In the genomic region with DNA sequence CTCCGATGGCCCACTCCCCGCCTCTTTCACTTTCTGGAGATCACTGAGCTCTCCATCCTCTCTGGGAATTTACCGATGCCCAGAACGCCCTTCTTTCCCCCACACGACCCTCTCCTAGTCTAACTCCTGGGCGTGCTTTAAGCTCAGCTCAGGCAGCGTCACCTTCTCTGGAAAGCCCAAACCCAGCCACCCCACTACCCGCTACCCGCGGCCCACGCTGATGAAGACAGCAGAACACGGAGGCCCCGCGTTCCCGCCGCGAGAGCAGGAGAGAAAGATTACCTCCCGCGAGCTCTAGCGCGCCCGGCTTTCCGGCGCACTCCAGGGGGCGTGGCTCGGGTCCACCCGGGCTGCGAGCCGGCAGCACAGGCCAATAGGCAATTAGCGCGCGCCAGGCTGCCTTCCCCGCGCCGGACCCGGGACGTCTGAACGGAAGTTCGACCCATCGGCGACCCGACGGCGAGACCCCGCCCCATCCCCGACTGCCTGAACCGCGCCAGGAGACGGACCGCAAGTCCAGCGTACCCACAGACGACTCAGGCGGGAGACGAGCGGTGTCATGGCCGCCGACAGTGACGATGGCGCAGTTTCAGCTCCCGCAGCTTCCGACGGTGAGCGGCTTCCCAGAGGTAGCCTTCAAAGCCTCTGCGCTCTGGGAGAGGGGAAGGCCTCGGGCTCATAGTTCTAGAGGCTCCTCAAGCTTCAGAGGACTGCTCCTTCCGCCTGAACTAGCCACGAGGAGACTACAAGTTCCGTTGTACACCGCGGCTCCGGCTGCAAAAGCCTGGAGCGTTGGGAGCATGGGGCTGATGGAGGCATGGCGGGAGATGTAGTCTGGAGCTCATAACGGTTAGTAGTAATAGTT, we compare ENCODE assay signal across 1 cellular context.
TF ChIP-seq lines count a peak whose summit lies in the region.

A gene (minus strand): TSS at position 747 of the 865 bp plus-strand sequence. CDS start 5,935 bp downstream, outside the sequence.
A gene (plus strand): TSS at position 477 of the 865 bp plus-strand sequence. CDS start 83 bp downstream, at position 560.

TF ChIP-seq in HEK293, 187 proteins besides CTCF, POLR2A, EP300 and RAD21 (continued from another document and continues in another):
- peak; percentile 3; the same call in 1 of the 2 replicates for TF ChIP-seq ZNF664 (tag by site-specific recombination; IDR thresholded peaks at IDR 0.05)
- TF ChIP-seq ZFP37 (tag by site-specific recombination; IDR thresholded peaks at IDR 0.05) = peak; percentile 78
- no peak; the same call in 1 of the 2 replicates for TF ChIP-seq ZNF558 (tag by site-specific recombination; IDR thresholded peaks at IDR 0.05)
- TF ChIP-seq, protein P1, sequence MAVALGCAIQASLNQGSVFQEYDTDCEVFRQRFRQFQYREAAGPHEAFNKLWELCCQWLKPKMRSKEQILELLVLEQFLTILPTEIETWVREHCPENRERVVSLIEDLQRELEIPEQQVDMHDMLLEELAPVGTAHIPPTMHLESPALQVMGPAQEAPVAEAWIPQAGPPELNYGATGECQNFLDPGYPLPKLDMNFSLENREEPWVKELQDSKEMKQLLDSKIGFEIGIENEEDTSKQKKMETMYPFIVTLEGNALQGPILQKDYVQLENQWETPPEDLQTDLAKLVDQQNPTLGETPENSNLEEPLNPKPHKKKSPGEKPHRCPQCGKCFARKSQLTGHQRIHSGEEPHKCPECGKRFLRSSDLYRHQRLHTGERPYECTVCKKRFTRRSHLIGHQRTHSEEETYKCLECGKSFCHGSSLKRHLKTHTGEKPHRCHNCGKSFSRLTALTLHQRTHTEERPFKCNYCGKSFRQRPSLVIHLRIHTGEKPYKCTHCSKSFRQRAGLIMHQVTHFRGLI (tag by site-specific recombination; IDR thresholded peaks at IDR 0.05) = peak; percentile 29; the same call in 1 of the 2 replicates
- peak; percentile 93 for TF ChIP-seq FEZF1 (tag by site-specific recombination; IDR thresholded peaks at IDR 0.05)
- TF ChIP-seq ZNF843 (tag by site-specific recombination; IDR thresholded peaks at IDR 0.05) = peak; percentile 51
- TF ChIP-seq, protein P2, sequence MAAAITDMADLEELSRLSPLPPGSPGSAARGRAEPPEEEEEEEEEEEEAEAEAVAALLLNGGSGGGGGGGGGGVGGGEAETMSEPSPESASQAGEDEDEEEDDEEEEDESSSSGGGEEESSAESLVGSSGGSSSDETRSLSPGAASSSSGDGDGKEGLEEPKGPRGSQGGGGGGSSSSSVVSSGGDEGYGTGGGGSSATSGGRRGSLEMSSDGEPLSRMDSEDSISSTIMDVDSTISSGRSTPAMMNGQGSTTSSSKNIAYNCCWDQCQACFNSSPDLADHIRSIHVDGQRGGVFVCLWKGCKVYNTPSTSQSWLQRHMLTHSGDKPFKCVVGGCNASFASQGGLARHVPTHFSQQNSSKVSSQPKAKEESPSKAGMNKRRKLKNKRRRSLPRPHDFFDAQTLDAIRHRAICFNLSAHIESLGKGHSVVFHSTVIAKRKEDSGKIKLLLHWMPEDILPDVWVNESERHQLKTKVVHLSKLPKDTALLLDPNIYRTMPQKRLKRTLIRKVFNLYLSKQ (tag by site-specific recombination; IDR thresholded peaks at IDR 0.05; ENCODE audit: borderline replicate concordance) = no peak
- no peak for TF ChIP-seq ZFP41 (tag by site-specific recombination; IDR thresholded peaks at IDR 0.05; ENCODE audit: borderline replicate concordance)
- TF ChIP-seq, protein P3, sequence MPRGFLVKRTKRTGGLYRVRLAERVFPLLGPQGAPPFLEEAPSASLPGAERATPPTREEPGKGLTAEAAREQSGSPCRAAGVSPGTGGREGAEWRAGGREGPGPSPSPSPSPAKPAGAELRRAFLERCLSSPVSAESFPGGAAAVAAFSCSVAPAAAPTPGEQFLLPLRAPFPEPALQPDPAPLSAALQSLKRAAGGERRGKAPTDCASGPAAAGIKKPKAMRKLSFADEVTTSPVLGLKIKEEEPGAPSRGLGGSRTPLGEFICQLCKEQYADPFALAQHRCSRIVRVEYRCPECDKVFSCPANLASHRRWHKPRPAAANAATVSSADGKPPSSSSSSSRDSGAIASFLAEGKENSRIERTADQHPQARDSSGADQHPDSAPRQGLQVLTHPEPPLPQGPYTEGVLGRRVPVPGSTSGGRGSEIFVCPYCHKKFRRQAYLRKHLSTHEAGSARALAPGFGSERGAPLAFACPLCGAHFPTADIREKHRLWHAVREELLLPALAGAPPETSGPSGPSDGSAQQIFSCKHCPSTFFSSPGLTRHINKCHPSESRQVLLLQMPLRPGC (tag by site-specific recombination; IDR thresholded peaks at IDR 0.05) = peak; percentile 18; the same call in 1 of the 2 replicates
- TF ChIP-seq ZNF155 (tag by site-specific recombination; IDR thresholded peaks at IDR 0.05) = no peak
- TF ChIP-seq ZNF350 (tag by site-specific recombination; IDR thresholded peaks at IDR 0.05) = no peak
- no peak for TF ChIP-seq ZNF416 (tag by site-specific recombination; IDR thresholded peaks at IDR 0.05)
- 0 out of 2 replicates have a peak, but pooled peaks have one; percentile 15 for TF ChIP-seq GLI4 (tag by site-specific recombination; IDR thresholded peaks at IDR 0.05)
- peak; percentile 85 for TF ChIP-seq ZNF561 (tag by site-specific recombination; IDR thresholded peaks at IDR 0.05; ENCODE audit: borderline replicate concordance)
- no peak for TF ChIP-seq ZNF624 (tag by site-specific recombination; IDR thresholded peaks at IDR 0.05)
- TF ChIP-seq, protein P4, sequence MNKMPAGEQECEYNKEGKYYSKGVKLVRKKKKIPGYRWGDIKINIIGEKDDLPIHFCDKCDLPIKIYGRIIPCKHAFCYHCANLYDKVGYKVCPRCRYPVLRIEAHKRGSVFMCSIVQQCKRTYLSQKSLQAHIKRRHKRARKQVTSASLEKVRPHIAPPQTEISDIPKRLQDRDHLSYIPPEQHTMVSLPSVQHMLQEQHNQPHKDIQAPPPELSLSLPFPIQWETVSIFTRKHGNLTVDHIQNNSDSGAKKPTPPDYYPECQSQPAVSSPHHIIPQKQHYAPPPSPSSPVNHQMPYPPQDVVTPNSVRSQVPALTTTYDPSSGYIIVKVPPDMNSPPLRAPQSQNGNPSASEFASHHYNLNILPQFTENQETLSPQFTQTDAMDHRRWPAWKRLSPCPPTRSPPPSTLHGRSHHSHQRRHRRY (tag by site-specific recombination; IDR thresholded peaks at IDR 0.05) = no peak
- TF ChIP-seq ZNF140 (tag by site-specific recombination; IDR thresholded peaks at IDR 0.05) = no peak
- TF ChIP-seq, protein P5, sequence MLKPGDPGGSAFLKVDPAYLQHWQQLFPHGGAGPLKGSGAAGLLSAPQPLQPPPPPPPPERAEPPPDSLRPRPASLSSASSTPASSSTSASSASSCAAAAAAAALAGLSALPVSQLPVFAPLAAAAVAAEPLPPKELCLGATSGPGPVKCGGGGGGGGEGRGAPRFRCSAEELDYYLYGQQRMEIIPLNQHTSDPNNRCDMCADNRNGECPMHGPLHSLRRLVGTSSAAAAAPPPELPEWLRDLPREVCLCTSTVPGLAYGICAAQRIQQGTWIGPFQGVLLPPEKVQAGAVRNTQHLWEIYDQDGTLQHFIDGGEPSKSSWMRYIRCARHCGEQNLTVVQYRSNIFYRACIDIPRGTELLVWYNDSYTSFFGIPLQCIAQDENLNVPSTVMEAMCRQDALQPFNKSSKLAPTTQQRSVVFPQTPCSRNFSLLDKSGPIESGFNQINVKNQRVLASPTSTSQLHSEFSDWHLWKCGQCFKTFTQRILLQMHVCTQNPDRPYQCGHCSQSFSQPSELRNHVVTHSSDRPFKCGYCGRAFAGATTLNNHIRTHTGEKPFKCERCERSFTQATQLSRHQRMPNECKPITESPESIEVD (tag by site-specific recombination; IDR thresholded peaks at IDR 0.05) = no peak
- TF ChIP-seq IKZF3 (tag by site-specific recombination; IDR thresholded peaks at IDR 0.05) = no peak
- TF ChIP-seq ZNF2 (tag by site-specific recombination; IDR thresholded peaks at IDR 0.05) = peak; percentile 53; the same call in 1 of the 2 replicates
- TF ChIP-seq GLIS2 (tag by site-specific recombination; IDR thresholded peaks at IDR 0.05) = peak; percentile 98
- TF ChIP-seq RBAK (tag by site-specific recombination; IDR thresholded peaks at IDR 0.05) = no peak
- TF ChIP-seq ZNF391 (tag by site-specific recombination; IDR thresholded peaks at IDR 0.05; ENCODE audit: borderline replicate concordance, low read depth) = 0 out of 2 replicates have a peak, but pooled peaks have one; percentile 61
- no peak for TF ChIP-seq ZNF138 (tag by site-specific recombination; IDR thresholded peaks at IDR 0.05; ENCODE audit: borderline replicate concordance)
- TF ChIP-seq ZNF473 (tag by site-specific recombination; IDR thresholded peaks at IDR 0.05) = no peak
- TF ChIP-seq PRDM1 (tag by site-specific recombination; IDR thresholded peaks at IDR 0.05) = no peak
- peak; percentile 65; the same call in 1 of the 2 replicates for TF ChIP-seq ZFP69B (tag by site-specific recombination; IDR thresholded peaks at IDR 0.05)
- TF ChIP-seq ZNF658 (tag by site-specific recombination; IDR thresholded peaks at IDR 0.05) = no peak
- no peak for TF ChIP-seq GFI1B (tag by site-specific recombination; IDR thresholded peaks at IDR 0.05)
- no peak for TF ChIP-seq BCL11B (tag by site-specific recombination; IDR thresholded peaks at IDR 0.05; ENCODE audit: low read depth)
- TF ChIP-seq ZNF133 (tag by site-specific recombination; IDR thresholded peaks at IDR 0.05) = no peak
- TF ChIP-seq ZNF211 (tag by site-specific recombination; IDR thresholded peaks at IDR 0.05; ENCODE audit: low read depth) = no peak
- TF ChIP-seq ZNF354C (tag by site-specific recombination; IDR thresholded peaks at IDR 0.05; ENCODE audit: borderline replicate concordance, low read depth) = no peak
- TF ChIP-seq, protein P6, sequence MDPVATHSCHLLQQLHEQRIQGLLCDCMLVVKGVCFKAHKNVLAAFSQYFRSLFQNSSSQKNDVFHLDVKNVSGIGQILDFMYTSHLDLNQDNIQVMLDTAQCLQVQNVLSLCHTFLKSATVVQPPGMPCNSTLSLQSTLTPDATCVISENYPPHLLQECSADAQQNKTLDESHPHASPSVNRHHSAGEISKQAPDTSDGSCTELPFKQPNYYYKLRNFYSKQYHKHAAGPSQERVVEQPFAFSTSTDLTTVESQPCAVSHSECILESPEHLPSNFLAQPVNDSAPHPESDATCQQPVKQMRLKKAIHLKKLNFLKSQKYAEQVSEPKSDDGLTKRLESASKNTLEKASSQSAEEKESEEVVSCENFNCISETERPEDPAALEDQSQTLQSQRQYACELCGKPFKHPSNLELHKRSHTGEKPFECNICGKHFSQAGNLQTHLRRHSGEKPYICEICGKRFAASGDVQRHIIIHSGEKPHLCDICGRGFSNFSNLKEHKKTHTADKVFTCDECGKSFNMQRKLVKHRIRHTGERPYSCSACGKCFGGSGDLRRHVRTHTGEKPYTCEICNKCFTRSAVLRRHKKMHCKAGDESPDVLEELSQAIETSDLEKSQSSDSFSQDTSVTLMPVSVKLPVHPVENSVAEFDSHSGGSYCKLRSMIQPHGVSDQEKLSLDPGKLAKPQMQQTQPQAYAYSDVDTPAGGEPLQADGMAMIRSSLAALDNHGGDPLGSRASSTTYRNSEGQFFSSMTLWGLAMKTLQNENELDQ (tag by site-specific recombination; IDR thresholded peaks at IDR 0.05; ENCODE audit: low read depth) = no peak
- peak; percentile 99 for TF ChIP-seq ZIC2 (tag by site-specific recombination; IDR thresholded peaks at IDR 0.05)
- TF ChIP-seq, protein P7, sequence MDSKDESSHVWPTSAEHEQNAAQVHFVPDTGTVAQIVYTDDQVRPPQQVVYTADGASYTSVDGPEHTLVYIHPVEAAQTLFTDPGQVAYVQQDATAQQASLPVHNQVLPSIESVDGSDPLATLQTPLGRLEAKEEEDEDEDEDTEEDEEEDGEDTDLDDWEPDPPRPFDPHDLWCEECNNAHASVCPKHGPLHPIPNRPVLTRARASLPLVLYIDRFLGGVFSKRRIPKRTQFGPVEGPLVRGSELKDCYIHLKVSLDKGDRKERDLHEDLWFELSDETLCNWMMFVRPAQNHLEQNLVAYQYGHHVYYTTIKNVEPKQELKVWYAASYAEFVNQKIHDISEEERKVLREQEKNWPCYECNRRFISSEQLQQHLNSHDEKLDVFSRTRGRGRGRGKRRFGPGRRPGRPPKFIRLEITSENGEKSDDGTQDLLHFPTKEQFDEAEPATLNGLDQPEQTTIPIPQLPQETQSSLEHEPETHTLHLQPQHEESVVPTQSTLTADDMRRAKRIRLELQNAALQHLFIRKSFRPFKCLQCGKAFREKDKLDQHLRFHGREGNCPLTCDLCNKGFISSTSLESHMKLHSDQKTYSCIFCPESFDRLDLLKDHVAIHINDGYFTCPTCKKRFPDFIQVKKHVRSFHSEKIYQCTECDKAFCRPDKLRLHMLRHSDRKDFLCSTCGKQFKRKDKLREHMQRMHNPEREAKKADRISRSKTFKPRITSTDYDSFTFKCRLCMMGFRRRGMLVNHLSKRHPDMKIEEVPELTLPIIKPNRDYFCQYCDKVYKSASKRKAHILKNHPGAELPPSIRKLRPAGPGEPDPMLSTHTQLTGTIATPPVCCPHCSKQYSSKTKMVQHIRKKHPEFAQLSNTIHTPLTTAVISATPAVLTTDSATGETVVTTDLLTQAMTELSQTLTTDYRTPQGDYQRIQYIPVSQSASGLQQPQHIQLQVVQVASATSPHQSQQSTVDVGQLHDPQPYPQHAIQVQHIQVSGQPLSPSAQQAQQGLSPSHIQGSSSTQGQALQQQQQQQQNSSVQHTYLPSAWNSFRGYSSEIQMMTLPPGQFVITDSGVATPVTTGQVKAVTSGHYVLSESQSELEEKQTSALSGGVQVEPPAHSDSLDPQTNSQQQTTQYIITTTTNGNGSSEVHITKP (tag by site-specific recombination; IDR thresholded peaks at IDR 0.05) = peak; percentile 71
- TF ChIP-seq, protein P8, sequence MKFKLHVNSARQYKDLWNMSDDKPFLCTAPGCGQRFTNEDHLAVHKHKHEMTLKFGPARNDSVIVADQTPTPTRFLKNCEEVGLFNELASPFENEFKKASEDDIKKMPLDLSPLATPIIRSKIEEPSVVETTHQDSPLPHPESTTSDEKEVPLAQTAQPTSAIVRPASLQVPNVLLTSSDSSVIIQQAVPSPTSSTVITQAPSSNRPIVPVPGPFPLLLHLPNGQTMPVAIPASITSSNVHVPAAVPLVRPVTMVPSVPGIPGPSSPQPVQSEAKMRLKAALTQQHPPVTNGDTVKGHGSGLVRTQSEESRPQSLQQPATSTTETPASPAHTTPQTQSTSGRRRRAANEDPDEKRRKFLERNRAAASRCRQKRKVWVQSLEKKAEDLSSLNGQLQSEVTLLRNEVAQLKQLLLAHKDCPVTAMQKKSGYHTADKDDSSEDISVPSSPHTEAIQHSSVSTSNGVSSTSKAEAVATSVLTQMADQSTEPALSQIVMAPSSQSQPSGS (tag by site-specific recombination; IDR thresholded peaks at IDR 0.05; ENCODE audit: low read depth) = no peak
- no peak for TF ChIP-seq ZNF621 (tag by site-specific recombination; IDR thresholded peaks at IDR 0.05)
- TF ChIP-seq ZNF571 (tag by site-specific recombination; IDR thresholded peaks at IDR 0.05) = no peak
- TF ChIP-seq ZNF24 (tag by site-specific recombination; IDR thresholded peaks at IDR 0.05) = peak; percentile 73; the same call in 1 of the 2 replicates
- TF ChIP-seq ZNF174 (tag by site-specific recombination; IDR thresholded peaks at IDR 0.05) = no peak
- TF ChIP-seq HOXD13 (CRISPR knock-in tag; IDR thresholded peaks at IDR 0.05; ENCODE audit: borderline replicate concordance) = no peak
